24 cellular contexts compared by ENCODE assay signal in genomic region chr10:125230251-125230650, GRCh38.
A peak's percentile ranks its signal among the peaks of the same experiment; 100 is the strongest.
DNase-seq lines count a peak whose midpoint lies in the region; ATAC-seq, FAIRE-seq and TF ChIP-seq lines count a peak whose summit lies in the region.
"Had no signal": no experiment of that assay in that cellular context is flagged by ENCODE, and none has a peak within 500 bp of the region (broad histone marks: within the 10 kb centered on the region; RNA-seq: fewer than 3 reads in every experiment).

No MANE protein-coding gene starts in this region.

- H3K9me3 ChIP-seq in T-helper 17 cell (ENCODE audit: control insufficient read depth, low read length, poor library complexity, severe bottlenecking): no peaks in the 10 kb centered on the region
- H3K9me3 ChIP-seq: BE2C, Caco-2 had no signal

- no peak for ATAC-seq in natural killer cell treated with Interleukin-12 subunit alpha and Interleukin-12 subunit beta and Interleukin-15 and Interleukin-18, amount 100 ng/mL, for 72 hours
- ATAC-seq in natural killer cell: no peak
- no peak for ATAC-seq in T-helper 17 cell
- no peak for ATAC-seq in GM18868 (IDR thresholded peaks at IDR 0.05; ENCODE audit: unreplicated experiment)

- H3K4me3 Mint-ChIP-seq in natural killer cell treated with Interleukin-12 subunit alpha and Interleukin-12 subunit beta and Interleukin-15 and Interleukin-18, amount 100 ng/mL, for 72 hours: peak overlapping the region; percentile 33
- H3K4me3 Mint-ChIP-seq in natural killer cell (no peak overlapping the region), T-helper 17 cell (peak overlapping the region; percentile 0), immature natural killer cell (peak overlapping the region in 2 of 5 donors; percentile 40 to 61)
- H3K4me3 Mint-ChIP-seq: CD14-positive monocyte; CD4-positive, alpha-beta memory T cell; CD4-positive, CD25-positive, alpha-beta regulatory T cell; CD8-positive, alpha-beta memory T cell had no signal

- no peak overlapping the region for H3K27ac Mint-ChIP-seq in natural killer cell treated with Interleukin-12 subunit alpha and Interleukin-12 subunit beta and Interleukin-15 and Interleukin-18, amount 100 ng/mL, for 72 hours
- peak overlapping the region in 1 of 2 donors; percentile 17 for H3K27ac Mint-ChIP-seq in natural killer cell
- H3K27ac Mint-ChIP-seq in T-helper 17 cell: no peak overlapping the region
- H3K27ac Mint-ChIP-seq in immature natural killer cell: peak overlapping the region in 5 of 6 donors; percentile 41 to 86 (median 57)
- H3K27ac Mint-ChIP-seq: CD14-positive monocyte; CD4-positive, alpha-beta memory T cell; CD4-positive, CD25-positive, alpha-beta regulatory T cell; CD8-positive, alpha-beta memory T cell had no signal

- peaks cover 0 to 13% of the 10 kb centered on the region in 2 donors for H3K4me1 Mint-ChIP-seq in natural killer cell treated with Interleukin-12 subunit alpha and Interleukin-12 subunit beta and Interleukin-15 and Interleukin-18, amount 100 ng/mL, for 72 hours (ENCODE audit: low read depth in 2 of 2)
- peaks cover 0 to 4% of the 10 kb centered on the region in 2 donors for H3K4me1 Mint-ChIP-seq in natural killer cell
- peaks cover 2% of the 10 kb centered on the region for H3K4me1 Mint-ChIP-seq in T-helper 17 cell
- H3K4me1 Mint-ChIP-seq in immature natural killer cell: peaks cover 9 to 15% of the 10 kb centered on the region in 2 donors
- H3K4me1 Mint-ChIP-seq: CD14-positive monocyte; CD4-positive, alpha-beta memory T cell; CD4-positive, CD25-positive, alpha-beta regulatory T cell had no signal

- intact Hi-C loops in natural killer cell (cut with micrococcal nuclease): no loop called here

- no peak for FAIRE-seq in HTR-8/SVneo (lab: Jason Lieb, UNC)
- FAIRE-seq: D721Med, G401.6, GM12891, GM18507, GM19239 had no signal

- peaks cover 5 to 7% of the 10 kb centered on the region in 2 donors for H3K27me3 Mint-ChIP-seq in natural killer cell treated with Interleukin-12 subunit alpha and Interleukin-12 subunit beta and Interleukin-15 and Interleukin-18, amount 100 ng/mL, for 72 hours
- peaks cover 8 to 10% of the 10 kb centered on the region in 2 donors for H3K27me3 Mint-ChIP-seq in natural killer cell (ENCODE audit: low read depth in 2 of 2)
- peaks cover 12% of the 10 kb centered on the region for H3K27me3 Mint-ChIP-seq in T-helper 17 cell
- H3K27me3 Mint-ChIP-seq in immature natural killer cell (ENCODE audit: low read depth in 3 of 3): peaks cover 16 to 28% (median 27%) of the 10 kb centered on the region in 3 donors
- H3K27me3 Mint-ChIP-seq: CD4-positive, CD25-positive, alpha-beta regulatory T cell had no signal

- DNase-seq in natural killer cell treated with Interleukin-12 subunit alpha and Interleukin-12 subunit beta and Interleukin-15 and Interleukin-18, amount 100 ng/mL, for 72 hours (ENCODE audit: low spot score): no peak
- no peak for DNase-seq in natural killer cell
- peak; percentile 20 for DNase-seq in LHCN-M2 (ENCODE audit: low read depth)
- DNase-seq in T-helper 17 cell: no peak
- DNase-seq in immature natural killer cell: no peak
- DNase-seq in occipital lobe (lab: John Stamatoyannopoulos, UW): no peak
- no peak for DNase-seq in HTR-8/SVneo (ENCODE audit: insufficient read length, low spot score)
- DNase-seq: ACHN; BE2C; C1 segment of cervical spinal cord; Caco-2; Calu3; CD4-positive, alpha-beta memory T cell; CD4-positive, CD25-positive, alpha-beta regulatory T cell; CD8-positive, alpha-beta memory T cell; DMS79 treated with DMSO at 0.1 percent for 48 hours; GF-D8 had no signal

- H3K36me3 Mint-ChIP-seq in natural killer cell treated with Interleukin-12 subunit alpha and Interleukin-12 subunit beta and Interleukin-15 and Interleukin-18, amount 100 ng/mL, for 72 hours: peaks cover 6% of the 10 kb centered on the region
- H3K36me3 Mint-ChIP-seq in natural killer cell (peaks cover 5% of the 10 kb centered on the region), T-helper 17 cell (ENCODE audit: low read depth) (no peaks in the 10 kb centered on the region), immature natural killer cell (peaks cover 0 to 3% (median 0%) of the 10 kb centered on the region in 3 donors)
- H3K36me3 Mint-ChIP-seq: CD14-positive monocyte; CD4-positive, alpha-beta memory T cell; CD4-positive, CD25-positive, alpha-beta regulatory T cell; CD8-positive, alpha-beta memory T cell had no signal

- no peaks in the 10 kb centered on the region for H3K9me3 Mint-ChIP-seq in natural killer cell treated with Interleukin-12 subunit alpha and Interleukin-12 subunit beta and Interleukin-15 and Interleukin-18, amount 100 ng/mL, for 72 hours
- H3K9me3 Mint-ChIP-seq in natural killer cell (no peaks in the 10 kb centered on the region), immature natural killer cell (peaks cover 5 to 33% (median 10%) of the 10 kb centered on the region in 6 donors)

- TF ChIP-seq CTCF in natural killer cell (IDR thresholded peaks at IDR 0.05): no peak

Comparison
In these comparisons a context has a peak if more than half of its experiments do, and no peak if none do; other contexts are left out.
1. H3K27ac Mint-ChIP-seq: peak in immature natural killer cell (5 of 6); none in natural killer cell treated with Interleukin-12 subunit alpha and Interleukin-12 subunit beta and Interleukin-15 and Interleukin-18, amount 100 ng/mL, for 72 hours (0 of 2) and T-helper 17 cell (single experiment).